ENCODE assay signal across 1 cellular context in genomic region chr7:112206238-112207105, GRCh38.
TF ChIP-seq lines count a peak whose summit lies in the region.

Gene DOCK4, minus strand, starts transcription at chr7:112206399. Its CDS starts 261 bp downstream, at chr7:112206138.
Gene ZNF277, plus strand, starts transcription at chr7:112206695. Its CDS starts 22 bp downstream, at chr7:112206717.

TF ChIP-seq in K562, 482 proteins besides CTCF, POLR2A, EP300 and RAD21 (continued from another document and continues in another):
- TF ChIP-seq MITF (IDR thresholded peaks at IDR 0.05) (no peak), RBM14 (IDR thresholded peaks at IDR 0.05; ENCODE audit: borderline replicate concordance, insufficient read depth, low read depth, low read length) (no peak), ZNF316 (IDR thresholded peaks at IDR 0.05) (no peak), POLR2H (tag; IDR thresholded peaks at IDR 0.05; ENCODE audit: low read depth) (no peak), ZNF778 (CRISPR knock-in tag; IDR thresholded peaks at IDR 0.05) (no peak), RBM17 (IDR thresholded peaks at IDR 0.05; ENCODE audit: borderline replicate concordance, low read depth, low read length) (no peak), E2F6 (IDR thresholded peaks at IDR 0.05; ENCODE audit: borderline replicate concordance in 1 of 2, extremely low read depth in 1 of 2, insufficient read depth in 1 of 2, insufficient read length in 1 of 2, low read depth in 1 of 2, low read length in 1 of 2, poor library complexity in 1 of 2, severe bottlenecking in 1 of 2) (peak; percentile 14 to 38), ELK1 (CRISPR knock-in tag; IDR thresholded peaks at IDR 0.05) (no peak), COPS2 (conservative IDR thresholded peaks at IDR 0.05) (no peak), ZNF740 (CRISPR knock-in tag; IDR thresholded peaks at IDR 0.05) (no peak), ZNF740 (tag; IDR thresholded peaks at IDR 0.05) (no peak), HDGF (IDR thresholded peaks at IDR 0.05) (no peak), HCFC1 (IDR thresholded peaks at IDR 0.05; ENCODE audit: low read depth, low read length) (peak; percentile 98), XRCC3 (IDR thresholded peaks at IDR 0.05) (no peak), TAF9B (IDR thresholded peaks at IDR 0.05; ENCODE audit: partially characterized antibody) (no peak), ZC3H8 (IDR thresholded peaks at IDR 0.05) (no peak), ARNT (IDR thresholded peaks at IDR 0.05) (no peak), PML (IDR thresholded peaks at IDR 0.05; ENCODE audit: low read length) (peak; percentile 28; the same call in 1 of the 2 replicates), POLR2AphosphoS5 (IDR thresholded peaks at IDR 0.05; ENCODE audit: control insufficient read depth, insufficient read depth, low read depth, low read length) (peak; percentile 63), ZNF584 (CRISPR knock-in tag; IDR thresholded peaks at IDR 0.05; ENCODE audit: low read depth) (no peak), ETS2 (tag; IDR thresholded peaks at IDR 0.05; ENCODE audit: borderline replicate concordance, poor library complexity, severe bottlenecking) (no peak), PBX2 (CRISPR knock-in tag; IDR thresholded peaks at IDR 0.05; ENCODE audit: low read depth) (no peak), PBX2 (tag; conservative IDR thresholded peaks at IDR 0.05; ENCODE audit: low read depth) (no peak), USF2 (CRISPR knock-in tag; IDR thresholded peaks at IDR 0.05) (no peak), SREBF1 (IDR thresholded peaks at IDR 0.05; ENCODE audit: borderline replicate concordance, low read depth, low read length) (no peak), NR4A1 (CRISPR knock-in tag; IDR thresholded peaks at IDR 0.05) (peak; percentile 37; the same call in 1 of the 2 replicates), NR4A1 (tag; IDR thresholded peaks at IDR 0.05) (no peak), CREM (IDR thresholded peaks at IDR 0.05; ENCODE audit: low read depth) (peak; percentile 91), NFE2L1 (tag; IDR thresholded peaks at IDR 0.05; ENCODE audit: borderline replicate concordance, low read depth) (no peak), DDX20 (tag; IDR thresholded peaks at IDR 0.05; ENCODE audit: low read depth) (no peak), NCOA2 (IDR thresholded peaks at IDR 0.05; ENCODE audit: partially characterized antibody in 2 of 2) (no peak), MLX (CRISPR knock-in tag; conservative IDR thresholded peaks at IDR 0.05) (no peak), CHD7 (IDR thresholded peaks at IDR 0.05; ENCODE audit: low read depth, low read length) (no peak), EP400 (IDR thresholded peaks at IDR 0.05) (no peak), POLR2AphosphoS2 (IDR thresholded peaks at IDR 0.05; ENCODE audit: low read length) (no peak), ZNF57 (CRISPR knock-in tag; IDR thresholded peaks at IDR 0.05) (no peak), HDAC3 (IDR thresholded peaks at IDR 0.05; ENCODE audit: borderline replicate concordance, partially characterized antibody) (no peak), HNRNPUL1 (IDR thresholded peaks at IDR 0.05; ENCODE audit: low read length) (no peak), ZFPM2 (CRISPR knock-in tag; IDR thresholded peaks at IDR 0.05) (no peak), ZNF311 (CRISPR knock-in tag; IDR thresholded peaks at IDR 0.05) (no peak), NFIX (CRISPR knock-in tag; IDR thresholded peaks at IDR 0.05; ENCODE audit: low read depth) (no peak), CREB3 (tag; conservative IDR thresholded peaks at IDR 0.05; ENCODE audit: low read depth) (no peak), ZNF717 (CRISPR knock-in tag; IDR thresholded peaks at IDR 0.05) (no peak), ATF1 (CRISPR knock-in tag; IDR thresholded peaks at IDR 0.05) (no peak; the same call in 1 of the 2 replicates), ATF1 (tag; IDR thresholded peaks at IDR 0.05) (peak; percentile 97)
